15 cellular contexts compared by ENCODE assay signal in the genomic region with DNA sequence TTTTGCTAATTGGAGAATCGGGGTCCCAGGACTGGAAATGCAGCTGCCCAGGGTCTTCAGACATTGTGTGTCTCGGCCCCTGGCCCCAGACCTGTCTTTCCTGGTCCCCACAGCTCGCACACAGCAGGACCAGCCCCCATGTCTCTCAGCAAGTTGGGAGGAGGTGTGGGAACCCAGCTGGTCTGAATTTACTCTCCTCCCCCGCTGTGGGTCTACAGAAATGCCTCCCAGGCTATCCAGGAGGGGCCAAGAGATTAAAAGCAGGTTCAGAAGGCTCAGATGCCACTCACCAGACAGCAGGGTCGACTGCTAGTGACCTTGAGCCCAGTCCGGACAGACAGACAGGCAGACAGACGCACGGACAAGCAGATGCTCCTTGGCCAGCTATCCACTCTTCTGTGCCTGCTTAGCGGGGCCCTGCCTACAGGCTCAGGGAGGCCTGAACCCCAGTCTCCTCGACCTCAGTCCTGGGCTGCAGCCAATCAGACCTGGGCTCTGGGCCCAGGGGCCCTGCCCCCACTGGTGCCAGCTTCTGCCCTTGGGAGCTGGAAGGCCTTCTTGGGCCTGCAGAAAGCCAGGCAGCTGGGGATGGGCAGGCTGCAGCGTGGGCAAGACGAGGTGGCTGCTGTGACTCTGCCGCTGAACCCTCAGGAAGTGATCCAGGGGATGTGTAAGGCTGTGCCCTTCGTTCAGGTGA. TPM values are rescaled to one million over a fixed set of nuclear protein-coding genes. Genes with fewer than 3 reads are reported as not detected.
DNase-seq lines count a peak whose midpoint lies in the region; ATAC-seq and TF ChIP-seq lines count a peak whose summit lies in the region.
"Had no signal": no experiment of that assay in that cellular context is flagged by ENCODE, and none has a peak within 500 bp of the region (broad histone marks: within the 10 kb centered on the region; RNA-seq: fewer than 3 reads in every experiment).

A gene with protein sequence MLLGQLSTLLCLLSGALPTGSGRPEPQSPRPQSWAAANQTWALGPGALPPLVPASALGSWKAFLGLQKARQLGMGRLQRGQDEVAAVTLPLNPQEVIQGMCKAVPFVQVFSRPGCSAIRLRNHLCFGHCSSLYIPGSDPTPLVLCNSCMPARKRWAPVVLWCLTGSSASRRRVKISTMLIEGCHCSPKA (plus strand): TSS at position 285 of the 697 bp plus-strand sequence. CDS start 85 bp downstream, at position 370.

- DNase-seq in Ammon's horn (ENCODE audit: low spot score) (peak; percentile 56), NCI-H524 (lab: John Stamatoyannopoulos, UW) (peak; percentile 67), ecto neural progenitor cell (ENCODE audit: low spot score) (peak; percentile 46), mesothelial cell of epicardium (ENCODE audit: low spot score in 2 of 2, unreplicated experiment in 2 of 2) (no peak), posterior vena cava (ENCODE audit: low spot score) (no peak), mesenteric fat pad (ENCODE audit: low spot score) (no peak)
- DNase-seq in activated T-cell treated with anti-CD3 and anti-CD28 coated beads, Interleukin-2, amount 50 U/mL, for 48 hours: no peak
- DNase-seq: ACHN; activated CD8-positive, alpha-beta memory T cell treated with anti-CD3 and anti-CD28 coated beads, Interleukin-2, amount 50 U/mL, for 48 hours; brain microvascular endothelial cell; MV-4-11; PC-9; stimulated activated CD4-positive, alpha-beta T cell treated with anti-CD3 and anti-CD28 coated beads, Interleukin-2, amount 100 ng/mL, for 24 hours; stimulated activated naive CD8-positive, alpha-beta T cell treated with anti-CD3 and anti-CD28 coated beads, Interleukin-15, amount 100 ng/mL, for 72 hours had no signal

- H3K9me3 Mint-ChIP-seq in mesothelial cell of epicardium: no peaks in the 10 kb centered on the region
- H3K9me3 Mint-ChIP-seq: stimulated activated naive CD8-positive, alpha-beta T cell treated with anti-CD3 and anti-CD28 coated beads, Interleukin-15, amount 100 ng/mL, for 72 hours had no signal

- no peak within 1 kb of the TSS for H3K4me3 Mint-ChIP-seq in mesothelial cell of epicardium
- H3K4me3 Mint-ChIP-seq: stimulated activated naive CD8-positive, alpha-beta T cell treated with anti-CD3 and anti-CD28 coated beads, Interleukin-15, amount 100 ng/mL, for 72 hours had no signal

- peak within 1 kb of the TSS; percentile 2 for H3K27ac Mint-ChIP-seq in mesothelial cell of epicardium
- H3K27ac Mint-ChIP-seq: stimulated activated naive CD8-positive, alpha-beta T cell treated with anti-CD3 and anti-CD28 coated beads, Interleukin-15, amount 100 ng/mL, for 72 hours had no signal

- H3K27me3 Mint-ChIP-seq in mesothelial cell of epicardium (ENCODE audit: low read depth): peaks cover 12% of the 10 kb centered on the region

- intact Hi-C loops in posterior vena cava (cut with DNase I): no loop called here

- no peaks in the 10 kb centered on the region for H3K36me3 Mint-ChIP-seq in mesothelial cell of epicardium

- ATAC-seq in HG02938 (IDR thresholded peaks at IDR 0.05; ENCODE audit: unreplicated experiment): no peak
- ATAC-seq: stimulated activated naive CD8-positive, alpha-beta T cell treated with anti-CD3 and anti-CD28 coated beads, Interleukin-15, amount 100 ng/mL, for 72 hours had no signal

- peaks cover 8% of the 10 kb centered on the region for H3K4me1 Mint-ChIP-seq in mesothelial cell of epicardium

- TF ChIP-seq CTCF in mesothelial cell of epicardium (IDR thresholded peaks at IDR 0.05; ENCODE audit: unreplicated experiment): no peak

RNA-seq across cellular contexts. Expression of the gene that starts here (rescaled TPM):
- 0.16 TPM in 1 of 3 replicates, not detected in the others for total RNA-seq in mesothelial cell of epicardium
- total RNA-seq in posterior vena cava: not detected
- total RNA-seq in mesenteric fat pad: not detected

Comparison
In these comparisons a context has a peak if more than half of its experiments do, and no peak if none do; other contexts are left out.
1. DNase-seq: peak in Ammon's horn (single experiment), NCI-H524 (2 of 2) and ecto neural progenitor cell (single experiment); none in mesothelial cell of epicardium (0 of 2), posterior vena cava (single experiment), activated T-cell treated with anti-CD3 and anti-CD28 coated beads, Interleukin-2, amount 50 U/mL, for 48 hours (0 of 2) and mesenteric fat pad (single experiment).